In genomic region chr11:8773916-8774537, GRCh38 we compare ENCODE assay signal across 1 cellular context.
A peak's percentile ranks its signal among the peaks of the same experiment; 100 is the strongest.
TF ChIP-seq lines count a peak whose summit lies in the region.

No MANE protein-coding gene starts in this region.

TF ChIP-seq in K562, 482 proteins besides CTCF, POLR2A, EP300 and RAD21 (continued from another document):
- peak; percentile 32 for TF ChIP-seq RBM25 (IDR thresholded peaks at IDR 0.05; ENCODE audit: low read depth, low read length, severe bottlenecking)
- 0 out of 2 replicates have a peak, but pooled peaks have one; percentile 5 for TF ChIP-seq SPI1 (IDR thresholded peaks at IDR 0.05; ENCODE audit: borderline replicate concordance, low read depth, low read length)
